Comparison of ENCODE assay signal across 13 cellular contexts in the genomic region with DNA sequence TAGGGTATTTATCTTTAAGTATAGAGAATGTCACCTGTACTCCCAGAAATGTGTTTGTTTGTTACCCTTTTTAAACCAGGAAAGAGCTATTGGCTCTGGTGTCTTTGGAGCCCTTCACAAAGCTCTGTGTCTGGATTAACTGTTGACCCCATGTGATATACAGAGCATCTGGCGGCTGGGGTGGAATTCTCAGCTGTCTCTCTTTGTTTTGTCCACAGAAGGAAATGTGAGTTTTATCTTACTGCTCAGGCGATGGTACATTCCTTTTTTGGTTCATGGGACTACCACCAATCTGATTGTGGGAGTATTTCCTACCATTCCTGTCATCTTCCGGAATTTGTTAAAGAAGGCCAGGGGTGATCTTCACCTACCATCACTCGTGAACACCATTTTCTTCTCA.
DNase-seq lines count a peak whose midpoint lies in the region; ATAC-seq and TF ChIP-seq lines count a peak whose summit lies in the region.
"Had no signal": no experiment of that assay in that cellular context is flagged by ENCODE, and none has a peak within 500 bp of the region (broad histone marks: within the 10 kb centered on the region; RNA-seq: fewer than 3 reads in every experiment).

No MANE protein-coding gene starts in this region.

- H3K27ac ChIP-seq in C4-2B, result peak overlapping the region; percentile 48; the same call in 1 of the 2 replicates

- peaks cover 4% of the 10 kb centered on the region for H3K27me3 Mint-ChIP-seq in glutamatergic neuron (ENCODE audit: unreplicated experiment)
- H3K27me3 Mint-ChIP-seq in naive B cell, result no peaks in the 10 kb centered on the region
- H3K27me3 Mint-ChIP-seq: central memory CD8-positive, alpha-beta T cell had no signal

- H3K27ac Mint-ChIP-seq in glutamatergic neuron (ENCODE audit: unreplicated experiment) (peak overlapping the region; percentile 86), naive B cell (peak overlapping the region in 4 of 6 donors; percentile 6 to 76 (median 16))

- TF ChIP-seq CTCF in C4-2B (conservative IDR thresholded peaks at IDR 0.05), result no peak
- TF ChIP-seq CTCF in glutamatergic neuron (IDR thresholded peaks at IDR 0.05; ENCODE audit: partially characterized antibody, unreplicated experiment), result no peak

- peak; percentile 4 for DNase-seq in OCI-M1 (lab: John Stamatoyannopoulos, UW)
- no peak for DNase-seq in glutamatergic neuron
- DNase-seq in naive B cell, result no peak
- no peak for DNase-seq in DMS79 treated with DMSO at 0.1 percent for 48 hours (lab: John Stamatoyannopoulos, UW)
- no peak for DNase-seq in CD1c-positive myeloid dendritic cell (ENCODE audit: extremely low spot score)
- DNase-seq in activated CD4-positive, alpha-beta T cell treated with anti-CD3 and anti-CD28 coated beads, Interleukin-2, amount 50 U/mL, for 4 hours, result no peak
- DNase-seq: activated naive CD4-positive, alpha-beta T cell treated with Interleukin-2 at 50 U/mL for 16 hours; GDM1; NCI-H1694 treated with DMSO at 0.1 percent for 48 hours; nucleus accumbens had no signal

- no peak for ATAC-seq in naive B cell (ENCODE audit: low read depth in 2 of 2)
- no peak for ATAC-seq in GM21515 (IDR thresholded peaks at IDR 0.05; ENCODE audit: unreplicated experiment)

- H3K36me3 Mint-ChIP-seq in glutamatergic neuron (ENCODE audit: unreplicated experiment) (no peaks in the 10 kb centered on the region), naive B cell (no peaks in the 10 kb centered on the region)

- peaks cover 71% of the 10 kb centered on the region for H3K4me1 Mint-ChIP-seq in glutamatergic neuron (ENCODE audit: low read depth, unreplicated experiment)
- H3K4me1 Mint-ChIP-seq in naive B cell, result peaks cover 65 to 84% (median 79%) of the 10 kb centered on the region in 3 donors

- peak overlapping the region; percentile 18 for H3K4me3 Mint-ChIP-seq in glutamatergic neuron (ENCODE audit: unreplicated experiment)
- H3K4me3 Mint-ChIP-seq in naive B cell, result no peak overlapping the region
- H3K4me3 Mint-ChIP-seq: central memory CD8-positive, alpha-beta T cell had no signal

- H3K9me3 Mint-ChIP-seq in glutamatergic neuron (ENCODE audit: unreplicated experiment) (peaks cover 6% of the 10 kb centered on the region), naive B cell (no peaks in the 10 kb centered on the region)
- H3K9me3 Mint-ChIP-seq: central memory CD8-positive, alpha-beta T cell had no signal
